20 cellular contexts compared by ENCODE assay signal in the genomic region with DNA sequence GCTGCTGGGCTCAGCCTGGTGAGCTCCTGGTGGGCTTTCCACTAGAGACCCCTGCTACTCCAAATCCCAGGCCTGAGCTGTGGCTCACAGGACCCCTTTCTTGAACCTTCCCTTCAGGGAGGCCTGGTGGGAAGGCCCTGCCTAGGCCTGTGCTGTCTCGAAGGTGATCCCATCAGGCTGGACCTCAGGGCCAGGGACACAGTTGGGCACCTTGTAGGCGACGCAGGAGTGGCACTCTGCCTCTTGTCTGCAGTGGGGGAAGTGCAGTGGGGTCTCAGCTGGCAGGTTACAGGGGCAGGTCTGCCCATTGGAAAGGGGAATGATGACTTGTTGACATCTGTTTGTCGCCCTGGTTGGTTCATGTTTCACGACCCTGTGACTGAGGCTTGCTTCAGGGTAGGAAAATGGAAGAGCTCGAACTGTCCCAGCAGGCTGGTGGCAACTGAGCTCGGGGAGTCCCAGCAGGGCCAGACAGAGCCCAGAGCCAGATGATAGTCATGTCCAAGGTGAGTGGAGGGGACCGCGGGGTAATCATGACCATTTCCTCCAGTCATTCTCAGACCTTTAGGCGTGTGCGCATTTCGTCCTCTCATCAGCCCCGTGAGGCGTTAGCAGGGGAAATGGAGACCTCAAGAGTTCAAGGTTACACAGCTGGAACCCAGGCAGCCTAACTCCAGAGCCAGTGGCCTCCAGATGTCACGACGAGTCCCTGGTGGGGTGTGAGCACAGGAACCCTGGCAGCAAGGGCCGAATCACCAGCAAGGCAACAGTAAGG. TPM values are rescaled to one million over a fixed set of nuclear protein-coding genes. Genes with fewer than 3 reads are reported as not detected.
DNase-seq lines count a peak whose midpoint lies in the region; ATAC-seq, FAIRE-seq and TF ChIP-seq lines count a peak whose summit lies in the region.
"Had no signal": no experiment of that assay in that cellular context is flagged by ENCODE, and none has a peak within 500 bp of the region (broad histone marks: within the 10 kb centered on the region; RNA-seq: fewer than 3 reads in every experiment).

No MANE protein-coding gene starts in this region.

- peaks cover 73% of the 10 kb centered on the region for H3K4me1 Mint-ChIP-seq in CD8-positive, alpha-beta T cell (ENCODE audit: low read depth)
- peaks cover 100% of the 10 kb centered on the region for H3K4me1 Mint-ChIP-seq in dendritic cell treated with granulocyte-macrophage colony-stimulating factor and Interleukin-4, amounts not matched to agents 40 ng/mL and 50 ng/mL, for 4 days (ENCODE audit: low read depth)

- WGBS in A549 (ENCODE audit: missing lambda C conversion rate) = 77% methylated on average over 15 of the region's 17 CpGs
- 84% methylated on average over 5 of the region's 17 CpGs; no CpG with 5 or more reads in 1 of the 2 donors for WGBS in gastroesophageal sphincter (ENCODE audit: low coverage in 1 of 2), 2 donors
- WGBS in esophagus muscularis mucosa = 86% methylated on average over 17 of the region's 17 CpGs

- DNase-seq in A549 (ENCODE audit: low read depth in 1 of 2, low spot score in 1 of 2) = no peak
- no peak for DNase-seq in CD8-positive, alpha-beta T cell
- DNase-seq in left lung = no peak
- no peak for DNase-seq in esophagus muscularis mucosa (ENCODE audit: extremely low spot score)
- no peak for DNase-seq in uterus
- DNase-seq: activated CD4-positive, CD25-positive, alpha-beta regulatory T cell treated with anti-CD3 and anti-CD28 coated beads, Interleukin-2, amount 50 U/mL, for 72 hours; activated naive CD4-positive, alpha-beta T cell treated with anti-CD3 and anti-CD28 coated beads for 36 hours; heart right ventricle; NCI-H1417; NCI-H748 treated with DMSO at 0.1 percent for 48 hours; occipital lobe; PC-9; stimulated activated naive CD4-positive, alpha-beta T cell treated with Interleukin-2 at 50 U/mL for 16 hours; tibial artery had no signal

- no peak for FAIRE-seq in A549 (lab: Jason Lieb, UNC)
- FAIRE-seq: D721Med, islet of Langerhans had no signal

- POLR2A ChIA-PET in A549 (lab: Yijun Ruan, JAX) = no interaction called here
- POLR2A ChIA-PET in CD8-positive, alpha-beta T cell (lab: Charles Lee) = interaction anchor here (0.7 kb wide), 1 partner anchor 8 kb away, joined by 3 read pairs; no protein-coding TSS in a partner anchor

- H3K27me3 Mint-ChIP-seq in CD8-positive, alpha-beta T cell (ENCODE audit: low read depth) = no peaks in the 10 kb centered on the region
- no peaks in the 10 kb centered on the region for H3K27me3 Mint-ChIP-seq in dendritic cell treated with granulocyte-macrophage colony-stimulating factor and Interleukin-4, amounts not matched to agents 40 ng/mL and 50 ng/mL, for 4 days

- TF ChIP-seq EP300 in A549 (IDR thresholded peaks at IDR 0.05) (no peak), gastroesophageal sphincter (IDR thresholded peaks at IDR 0.05) (no peak), esophagus muscularis mucosa (IDR thresholded peaks at IDR 0.05) (no peak)

- peak overlapping the region; percentile 45 for H3K27ac Mint-ChIP-seq in CD8-positive, alpha-beta T cell
- H3K27ac Mint-ChIP-seq in dendritic cell treated with granulocyte-macrophage colony-stimulating factor and Interleukin-4, amounts not matched to agents 40 ng/mL and 50 ng/mL, for 4 days = peak overlapping the region; percentile 82
- H3K27ac Mint-ChIP-seq: activated naive CD4-positive, alpha-beta T cell treated with anti-CD3 and anti-CD28 coated beads for 36 hours; T-helper 2 cell treated with Interferon-gamma antibody and Interleukin-4, amounts not matched to agents 5 μg/mL and 100 μg/mL, for 36 hours had no signal

- H3K9me3 Mint-ChIP-seq in CD8-positive, alpha-beta T cell = peaks cover 4% of the 10 kb centered on the region
- H3K9me3 Mint-ChIP-seq in dendritic cell treated with granulocyte-macrophage colony-stimulating factor and Interleukin-4, amounts not matched to agents 40 ng/mL and 50 ng/mL, for 4 days = no peaks in the 10 kb centered on the region

- intact Hi-C loops in CD8-positive, alpha-beta T cell (cut with DNase I, micrococcal nuclease) = loop anchor here in 1 of 2 experiments (10.0 kb wide), 1 partner anchor 51 kb away; no protein-coding TSS in a partner anchor
- intact Hi-C loops in dendritic cell treated with granulocyte-macrophage colony-stimulating factor and Interleukin-4, amounts not matched to agents 40 ng/mL and 50 ng/mL, for 4 days (cut with micrococcal nuclease) = no loop called here
- intact Hi-C loops in left lung (cut with DNase I) (no loop called here), esophagus muscularis mucosa (cut with DNase I) (no loop called here), uterus (cut with DNase I; ENCODE audit: low total_unique reads) (no loop called here)

- no peaks in the 10 kb centered on the region for H3K9me3 ChIP-seq in A549
- no peaks in the 10 kb centered on the region for H3K9me3 ChIP-seq in CD8-positive, alpha-beta T cell (ENCODE audit: low read length)
- no peaks in the 10 kb centered on the region for H3K9me3 ChIP-seq in muscle layer of duodenum (ENCODE audit: control insufficient read depth in 1 of 2, low read length in 2 of 2)
- H3K9me3 ChIP-seq in left lung = no peaks in the 10 kb centered on the region
- no peaks in the 10 kb centered on the region for H3K9me3 ChIP-seq in gastroesophageal sphincter
- H3K9me3 ChIP-seq in esophagus muscularis mucosa = no peaks in the 10 kb centered on the region
- H3K9me3 ChIP-seq in uterus = no peaks in the 10 kb centered on the region
- H3K9me3 ChIP-seq: heart right ventricle, tibial artery had no signal

- no peaks in the 10 kb centered on the region for H3K36me3 ChIP-seq in CD8-positive, alpha-beta T cell (ENCODE audit: insufficient read depth, low read length)
- H3K36me3 ChIP-seq in muscle layer of duodenum (ENCODE audit: control insufficient read depth in 1 of 2, insufficient read depth in 2 of 2, low read length in 2 of 2) (peaks cover 0 to 6% of the 10 kb centered on the region in 2 donors), left lung (peaks cover 0 to 13% of the 10 kb centered on the region in 2 donors), gastroesophageal sphincter (peaks cover 0 to 9% of the 10 kb centered on the region in 2 donors), esophagus muscularis mucosa (peaks cover 0 to 16% (median 3%) of the 10 kb centered on the region in 4 donors), uterus (no peaks in the 10 kb centered on the region)

- TF ChIP-seq CTCF in A549 (IDR thresholded peaks at IDR 0.05) (no peak), left lung (IDR thresholded peaks at IDR 0.05) (no peak), gastroesophageal sphincter (IDR thresholded peaks at IDR 0.05) (no peak), esophagus muscularis mucosa (IDR thresholded peaks at IDR 0.05) (no peak), uterus (IDR thresholded peaks at IDR 0.05) (no peak)
- TF ChIP-seq CTCF in CD8-positive, alpha-beta T cell (IDR thresholded peaks at IDR 0.05) = no peak

- H3K4me2 ChIP-seq in A549 = peak overlapping the region; percentile 95
- H3K4me2 ChIP-seq: PC-9 had no signal

- H3K4me1 ChIP-seq in A549 = peaks cover 100% of the 10 kb centered on the region
- H3K4me1 ChIP-seq in CD8-positive, alpha-beta T cell (ENCODE audit: insufficient read depth, low read length) = peaks cover 28% of the 10 kb centered on the region
- H3K4me1 ChIP-seq in muscle layer of duodenum (ENCODE audit: control insufficient read depth in 1 of 2, insufficient read depth in 2 of 2, low read length in 2 of 2) = peaks cover 20 to 38% of the 10 kb centered on the region in 2 donors
- peaks cover 9 to 87% of the 10 kb centered on the region in 2 donors for H3K4me1 ChIP-seq in left lung
- peaks cover 0 to 55% (median 10%) of the 10 kb centered on the region in 3 donors for H3K4me1 ChIP-seq in gastroesophageal sphincter
- H3K4me1 ChIP-seq in esophagus muscularis mucosa = peaks cover 15 to 62% (median 47%) of the 10 kb centered on the region in 4 donors
- no peaks in the 10 kb centered on the region for H3K4me1 ChIP-seq in uterus
- H3K4me1 ChIP-seq: tibial artery had no signal

- H3K4me3 ChIP-seq in A549 (no peak overlapping the region), muscle layer of duodenum (ENCODE audit: low read depth in 1 of 2, low read length in 2 of 2) (no peak overlapping the region), left lung (no peak overlapping the region), gastroesophageal sphincter (no peak overlapping the region), esophagus muscularis mucosa (no peak overlapping the region), uterus (no peak overlapping the region)
- H3K4me3 ChIP-seq in CD8-positive, alpha-beta T cell (ENCODE audit: low read depth, low read length) = no peak overlapping the region
- H3K4me3 ChIP-seq: heart right ventricle, PC-9, tibial artery had no signal

- peaks cover 40% of the 10 kb centered on the region for H3K36me3 Mint-ChIP-seq in CD8-positive, alpha-beta T cell
- H3K36me3 Mint-ChIP-seq in dendritic cell treated with granulocyte-macrophage colony-stimulating factor and Interleukin-4, amounts not matched to agents 40 ng/mL and 50 ng/mL, for 4 days (ENCODE audit: low read depth) = peaks cover 85% of the 10 kb centered on the region

- TF ChIP-seq POLR2A in A549 (IDR thresholded peaks at IDR 0.05; ENCODE audit: low read length) (no peak), gastroesophageal sphincter (IDR thresholded peaks at IDR 0.05) (no peak), esophagus muscularis mucosa (IDR thresholded peaks at IDR 0.05; ENCODE audit: low read depth) (no peak), uterus (IDR thresholded peaks at IDR 0.05) (no peak)

- H3K4me3 Mint-ChIP-seq in CD8-positive, alpha-beta T cell = no peak overlapping the region
- H3K4me3 Mint-ChIP-seq in dendritic cell treated with granulocyte-macrophage colony-stimulating factor and Interleukin-4, amounts not matched to agents 40 ng/mL and 50 ng/mL, for 4 days = no peak overlapping the region
- H3K4me3 Mint-ChIP-seq: activated naive CD4-positive, alpha-beta T cell treated with anti-CD3 and anti-CD28 coated beads for 36 hours; T-helper 2 cell treated with Interferon-gamma antibody and Interleukin-4, amounts not matched to agents 5 μg/mL and 100 μg/mL, for 36 hours had no signal

- H3K27ac ChIP-seq in A549 (peak overlapping the region; percentile 84 to 99), muscle layer of duodenum (ENCODE audit: low read length) (peak overlapping the region; percentile 53), left lung (no peak overlapping the region), gastroesophageal sphincter (no peak overlapping the region), esophagus muscularis mucosa (replicated peaks in 1 of 4) (no peak overlapping the region), uterus (no peak overlapping the region)
- H3K27ac ChIP-seq in CD8-positive, alpha-beta T cell (ENCODE audit: low read depth, low read length) = no peak overlapping the region
- H3K27ac ChIP-seq: heart right ventricle, PC-9, tibial artery had no signal

- ATAC-seq in A549 = no peak
- ATAC-seq in CD8-positive, alpha-beta T cell = no peak
- no peak for ATAC-seq in left lung
- no peak for ATAC-seq in gastroesophageal sphincter
- ATAC-seq: heart right ventricle had no signal

- TF ChIP-seq RAD21 in A549 (conservative IDR thresholded peaks at IDR 0.05 in 1 of 2, IDR thresholded peaks at IDR 0.05 in 1 of 2) = no peak

- CTCF ChIA-PET in A549 (lab: Yijun Ruan, JAX) = interaction anchor here (0.8 to 2.3 kb wide), 5 partner anchors 14 to 52 kb away, joined by 3 to 6 read pairs (median 3); no protein-coding TSS in a partner anchor
- CTCF ChIA-PET in CD8-positive, alpha-beta T cell (lab: Charles Lee) = no interaction called here

- H3K27me3 ChIP-seq in CD8-positive, alpha-beta T cell (ENCODE audit: insufficient read depth, low read length) = no peaks in the 10 kb centered on the region
- H3K27me3 ChIP-seq in muscle layer of duodenum (ENCODE audit: low read depth, low read length) (no peaks in the 10 kb centered on the region), left lung (no peaks in the 10 kb centered on the region), gastroesophageal sphincter (no peaks in the 10 kb centered on the region), esophagus muscularis mucosa (no peaks in the 10 kb centered on the region), uterus (no peaks in the 10 kb centered on the region)
- H3K27me3 ChIP-seq: heart right ventricle, tibial artery had no signal

RNA-seq across cellular contexts. Expression of a gene that starts 11.3 kb away (rescaled TPM):
- polyA plus RNA-seq in A549 (2011; rRNA removed) (21.6 and 44.7 TPM in 2 replicates), A549 (2017; fragmentation: RNase III; extraction: RNeasy Plus Mini Kit Qiagen cat#74134 plus additional on column Dnase treatment) (118 to 129 TPM (median 125 TPM) in 3 replicates)
- polyA plus RNA-seq in A549 (2012; cell fraction: cytosol; rRNA removed) = 78.5 and 97.9 TPM in 2 replicates
- polyA plus RNA-seq in A549 (2012; cell fraction: nucleus; rRNA removed) = 128 and 142 TPM in 2 replicates
- 89.1 and 130 TPM in 2 replicates for polyA minus RNA-seq in A549 (2011; rRNA and poly(A)+ RNA removed)
- total RNA-seq in CD8-positive, alpha-beta T cell = 10 to 100 TPM; 40.9 to 42.1 TPM
- total RNA-seq in left lung (10 to 100 TPM; 50.8 to 55.8 TPM), gastroesophageal sphincter (10 to 100 TPM; 13.4 to 24.0 (median 19.2) TPM), esophagus muscularis mucosa (10 to 100 TPM; 14.5 to 24.6 (median 21.0) TPM), uterus (100 to 1,000 TPM in 1 of 4 donors, 10 to 100 TPM in 3; 16.7 to 104 (median 43.6) TPM)

Comparison
In these comparisons a context has a peak if more than half of its experiments do, and no peak if none do; other contexts are left out.
1. H3K27ac ChIP-seq: peak in A549 (2 of 2) and muscle layer of duodenum (single experiment); none in CD8-positive, alpha-beta T cell (single experiment), left lung (0 of 2), gastroesophageal sphincter (0 of 4), esophagus muscularis mucosa (0 of 4) and uterus (0 of 2).